In the genomic region with DNA sequence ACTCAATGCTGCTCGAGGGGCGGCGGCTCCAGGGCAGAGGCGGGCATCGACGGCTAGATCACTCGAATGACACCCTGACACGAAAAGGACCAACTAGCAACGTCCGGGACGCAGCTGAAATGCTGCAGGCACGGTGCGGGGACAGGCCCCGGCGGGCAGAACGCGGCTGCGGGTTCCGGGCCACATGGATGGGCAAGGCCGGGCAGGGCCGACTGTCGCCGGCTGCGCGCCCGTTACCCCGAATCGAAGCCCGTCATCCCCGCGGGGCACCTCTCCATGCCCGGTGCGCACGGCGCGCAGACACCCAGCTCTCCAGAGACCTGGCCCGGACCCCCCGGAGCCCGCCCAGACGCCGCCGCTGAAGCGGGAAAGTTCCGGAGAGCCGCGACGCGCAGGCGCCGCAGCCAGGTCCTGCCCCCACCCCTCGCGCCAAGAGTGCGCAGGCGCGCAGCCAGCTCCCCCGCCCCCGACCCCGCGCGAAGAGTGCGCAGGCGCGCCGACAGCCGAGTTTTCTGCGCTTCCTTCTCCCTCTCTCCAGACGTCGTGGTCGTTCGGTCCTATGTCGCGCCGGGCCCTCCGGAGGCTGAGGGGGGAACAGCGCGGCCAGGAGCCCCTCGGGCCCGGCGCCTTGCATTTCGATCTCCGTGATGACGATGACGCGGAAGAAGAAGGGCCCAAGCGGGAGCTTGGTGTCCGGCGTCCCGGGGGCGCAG, we compare ENCODE assay signal across 8 cellular contexts. TPM values are rescaled to one million over a fixed set of nuclear protein-coding genes. Genes with fewer than 3 reads are reported as not detected.
DNase-seq lines count a peak whose midpoint lies in the region; ATAC-seq, FAIRE-seq and TF ChIP-seq lines count a peak whose summit lies in the region.

A gene with protein sequence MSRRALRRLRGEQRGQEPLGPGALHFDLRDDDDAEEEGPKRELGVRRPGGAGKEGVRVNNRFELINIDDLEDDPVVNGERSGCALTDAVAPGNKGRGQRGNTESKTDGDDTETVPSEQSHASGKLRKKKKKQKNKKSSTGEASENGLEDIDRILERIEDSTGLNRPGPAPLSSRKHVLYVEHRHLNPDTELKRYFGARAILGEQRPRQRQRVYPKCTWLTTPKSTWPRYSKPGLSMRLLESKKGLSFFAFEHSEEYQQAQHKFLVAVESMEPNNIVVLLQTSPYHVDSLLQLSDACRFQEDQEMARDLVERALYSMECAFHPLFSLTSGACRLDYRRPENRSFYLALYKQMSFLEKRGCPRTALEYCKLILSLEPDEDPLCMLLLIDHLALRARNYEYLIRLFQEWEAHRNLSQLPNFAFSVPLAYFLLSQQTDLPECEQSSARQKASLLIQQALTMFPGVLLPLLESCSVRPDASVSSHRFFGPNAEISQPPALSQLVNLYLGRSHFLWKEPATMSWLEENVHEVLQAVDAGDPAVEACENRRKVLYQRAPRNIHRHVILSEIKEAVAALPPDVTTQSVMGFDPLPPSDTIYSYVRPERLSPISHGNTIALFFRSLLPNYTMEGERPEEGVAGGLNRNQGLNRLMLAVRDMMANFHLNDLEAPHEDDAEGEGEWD (plus strand): TSS at position 484 of the 713 bp plus-strand sequence. CDS start 76 bp downstream, at position 560.

- H3K9me3 ChIP-seq in esophagus muscularis mucosa = no peaks in the 10 kb centered on the region
- no peaks in the 10 kb centered on the region for H3K9me3 ChIP-seq in muscle layer of duodenum (ENCODE audit: control insufficient read depth in 1 of 2, low read length in 2 of 2)

- H3K4me1 ChIP-seq in esophagus muscularis mucosa = peaks cover 17 to 35% (median 26%) of the 10 kb centered on the region in 4 donors
- H3K4me1 ChIP-seq in muscle layer of duodenum (ENCODE audit: control insufficient read depth in 1 of 2, insufficient read depth in 2 of 2, low read length in 2 of 2) = peaks cover 0 to 18% of the 10 kb centered on the region in 2 donors

- TF ChIP-seq CTCF in esophagus muscularis mucosa (IDR thresholded peaks at IDR 0.05) = no peak

- TF ChIP-seq POLR2A in esophagus muscularis mucosa (IDR thresholded peaks at IDR 0.05; ENCODE audit: low read depth) = peak; percentile 80

- DNase-seq in DMS 273 (lab: John Stamatoyannopoulos, UW; ENCODE audit: unreplicated experiment) (peak; percentile 94), RCC 7860 (ENCODE audit: low spot score) (peak; percentile 69), esophagus muscularis mucosa (ENCODE audit: extremely low spot score) (peak; percentile 93)
- DNase-seq in activated T-cell treated with anti-CD3 and anti-CD28 coated beads, Interleukin-2, amount 50 U/mL, for 48 hours = peak; percentile 88 to 90
- peak; percentile 69 for DNase-seq in stimulated activated CD8-positive, alpha-beta memory T cell treated with anti-CD3 and anti-CD28 coated beads, Interleukin-7, amount 100 ng/mL, for 24 hours (ENCODE audit: low read depth)

- TF ChIP-seq EP300 in Ishikawa (IDR thresholded peaks at IDR 0.05; ENCODE audit: borderline replicate concordance) (no peak; the same call in 1 of the 2 replicates), esophagus muscularis mucosa (IDR thresholded peaks at IDR 0.05) (no peak)

- H3K4me3 ChIP-seq in esophagus muscularis mucosa (peak within 1 kb of the TSS; percentile 64 to 89 (median 86)), muscle layer of duodenum (ENCODE audit: low read depth in 1 of 2, low read length in 2 of 2) (peak within 1 kb of the TSS; percentile 68 to 70)

- TF ChIP-seq RAD21 in Ishikawa (IDR thresholded peaks at IDR 0.05; ENCODE audit: low read depth) = no peak

- no peaks in the 10 kb centered on the region for H3K27me3 ChIP-seq in esophagus muscularis mucosa
- no peaks in the 10 kb centered on the region for H3K27me3 ChIP-seq in muscle layer of duodenum (ENCODE audit: low read depth, low read length)

- FAIRE-seq in RCC 7860 (lab: Jason Lieb, UNC) = no peak

- intact Hi-C loops in esophagus muscularis mucosa (cut with DNase I) = no loop called here

- H3K36me3 ChIP-seq in esophagus muscularis mucosa = peaks cover 0 to 24% (median 8%) of the 10 kb centered on the region in 4 donors
- peaks cover 0 to 12% of the 10 kb centered on the region in 2 donors for H3K36me3 ChIP-seq in muscle layer of duodenum (ENCODE audit: control insufficient read depth in 1 of 2, insufficient read depth in 2 of 2, low read length in 2 of 2)

- ATAC-seq in GM21529 (IDR thresholded peaks at IDR 0.05; ENCODE audit: unreplicated experiment) = peak; percentile 42

- under 1% methylated on average over 57 of the region's 89 CpGs for WGBS in esophagus muscularis mucosa

- H3K27ac ChIP-seq in esophagus muscularis mucosa (replicated peaks in 1 of 4) = peak within 1 kb of the TSS; percentile 94 to 100 (median 100)
- H3K27ac ChIP-seq in muscle layer of duodenum (ENCODE audit: low read length) = peak within 1 kb of the TSS; percentile 92

TF ChIP-seq in Ishikawa, 13 proteins besides CTCF, POLR2A, EP300 and RAD21:
- TF ChIP-seq TCF12 (IDR thresholded peaks at IDR 0.05; ENCODE audit: low read depth) (peak; percentile 51; the same call in 1 of the 2 replicates), TAF1 (IDR thresholded peaks at IDR 0.05; ENCODE audit: low read depth) (peak; percentile 62), NFIC (IDR thresholded peaks at IDR 0.05) (0 out of 2 replicates have a peak, but pooled peaks have one; percentile 5), YY1 (IDR thresholded peaks at IDR 0.05; ENCODE audit: low read depth) (no peak), FOXM1 (IDR thresholded peaks at IDR 0.05; ENCODE audit: borderline replicate concordance, low read depth) (0 out of 2 replicates have a peak, but pooled peaks have one; percentile 10), CREB1 (IDR thresholded peaks at IDR 0.05; ENCODE audit: low read depth) (no peak), EGR1 (IDR thresholded peaks at IDR 0.05) (0 out of 2 replicates have a peak, but pooled peaks have one; percentile 17), ZBTB7A (IDR thresholded peaks at IDR 0.05; ENCODE audit: low read depth) (peak; percentile 63), CEBPB (IDR thresholded peaks at IDR 0.05) (no peak)
- TF ChIP-seq, protein P1, sequence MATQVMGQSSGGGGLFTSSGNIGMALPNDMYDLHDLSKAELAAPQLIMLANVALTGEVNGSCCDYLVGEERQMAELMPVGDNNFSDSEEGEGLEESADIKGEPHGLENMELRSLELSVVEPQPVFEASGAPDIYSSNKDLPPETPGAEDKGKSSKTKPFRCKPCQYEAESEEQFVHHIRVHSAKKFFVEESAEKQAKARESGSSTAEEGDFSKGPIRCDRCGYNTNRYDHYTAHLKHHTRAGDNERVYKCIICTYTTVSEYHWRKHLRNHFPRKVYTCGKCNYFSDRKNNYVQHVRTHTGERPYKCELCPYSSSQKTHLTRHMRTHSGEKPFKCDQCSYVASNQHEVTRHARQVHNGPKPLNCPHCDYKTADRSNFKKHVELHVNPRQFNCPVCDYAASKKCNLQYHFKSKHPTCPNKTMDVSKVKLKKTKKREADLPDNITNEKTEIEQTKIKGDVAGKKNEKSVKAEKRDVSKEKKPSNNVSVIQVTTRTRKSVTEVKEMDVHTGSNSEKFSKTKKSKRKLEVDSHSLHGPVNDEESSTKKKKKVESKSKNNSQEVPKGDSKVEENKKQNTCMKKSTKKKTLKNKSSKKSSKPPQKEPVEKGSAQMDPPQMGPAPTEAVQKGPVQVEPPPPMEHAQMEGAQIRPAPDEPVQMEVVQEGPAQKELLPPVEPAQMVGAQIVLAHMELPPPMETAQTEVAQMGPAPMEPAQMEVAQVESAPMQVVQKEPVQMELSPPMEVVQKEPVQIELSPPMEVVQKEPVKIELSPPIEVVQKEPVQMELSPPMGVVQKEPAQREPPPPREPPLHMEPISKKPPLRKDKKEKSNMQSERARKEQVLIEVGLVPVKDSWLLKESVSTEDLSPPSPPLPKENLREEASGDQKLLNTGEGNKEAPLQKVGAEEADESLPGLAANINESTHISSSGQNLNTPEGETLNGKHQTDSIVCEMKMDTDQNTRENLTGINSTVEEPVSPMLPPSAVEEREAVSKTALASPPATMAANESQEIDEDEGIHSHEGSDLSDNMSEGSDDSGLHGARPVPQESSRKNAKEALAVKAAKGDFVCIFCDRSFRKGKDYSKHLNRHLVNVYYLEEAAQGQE (IDR thresholded peaks at IDR 0.05; ENCODE audit: low read depth) = no peak
- TF ChIP-seq, protein P2, sequence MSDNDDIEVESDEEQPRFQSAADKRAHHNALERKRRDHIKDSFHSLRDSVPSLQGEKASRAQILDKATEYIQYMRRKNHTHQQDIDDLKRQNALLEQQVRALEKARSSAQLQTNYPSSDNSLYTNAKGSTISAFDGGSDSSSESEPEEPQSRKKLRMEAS (IDR thresholded peaks at IDR 0.05) = peak; percentile 86
- TF ChIP-seq, protein P3, sequence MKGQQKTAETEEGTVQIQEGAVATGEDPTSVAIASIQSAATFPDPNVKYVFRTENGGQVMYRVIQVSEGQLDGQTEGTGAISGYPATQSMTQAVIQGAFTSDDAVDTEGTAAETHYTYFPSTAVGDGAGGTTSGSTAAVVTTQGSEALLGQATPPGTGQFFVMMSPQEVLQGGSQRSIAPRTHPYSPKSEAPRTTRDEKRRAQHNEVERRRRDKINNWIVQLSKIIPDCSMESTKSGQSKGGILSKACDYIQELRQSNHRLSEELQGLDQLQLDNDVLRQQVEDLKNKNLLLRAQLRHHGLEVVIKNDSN (IDR thresholded peaks at IDR 0.05) = no peak
TF ChIP-seq in Ishikawa: peak in this region for 7.

RNA-seq across cellular contexts. Expression of the gene that starts here (rescaled TPM):
- total RNA-seq in esophagus muscularis mucosa = 100 to 1,000 TPM; 126 to 151 (median 137) TPM

Comparison
In these comparisons a context has a peak if more than half of its experiments do, and no peak if none do; other contexts are left out.
1. Peak in every context shown above with its lines: DNase-seq, ATAC-seq, H3K4me3 ChIP-seq and H3K27ac ChIP-seq.